ENCODE assay signal across 8 cellular contexts in the genomic region with DNA sequence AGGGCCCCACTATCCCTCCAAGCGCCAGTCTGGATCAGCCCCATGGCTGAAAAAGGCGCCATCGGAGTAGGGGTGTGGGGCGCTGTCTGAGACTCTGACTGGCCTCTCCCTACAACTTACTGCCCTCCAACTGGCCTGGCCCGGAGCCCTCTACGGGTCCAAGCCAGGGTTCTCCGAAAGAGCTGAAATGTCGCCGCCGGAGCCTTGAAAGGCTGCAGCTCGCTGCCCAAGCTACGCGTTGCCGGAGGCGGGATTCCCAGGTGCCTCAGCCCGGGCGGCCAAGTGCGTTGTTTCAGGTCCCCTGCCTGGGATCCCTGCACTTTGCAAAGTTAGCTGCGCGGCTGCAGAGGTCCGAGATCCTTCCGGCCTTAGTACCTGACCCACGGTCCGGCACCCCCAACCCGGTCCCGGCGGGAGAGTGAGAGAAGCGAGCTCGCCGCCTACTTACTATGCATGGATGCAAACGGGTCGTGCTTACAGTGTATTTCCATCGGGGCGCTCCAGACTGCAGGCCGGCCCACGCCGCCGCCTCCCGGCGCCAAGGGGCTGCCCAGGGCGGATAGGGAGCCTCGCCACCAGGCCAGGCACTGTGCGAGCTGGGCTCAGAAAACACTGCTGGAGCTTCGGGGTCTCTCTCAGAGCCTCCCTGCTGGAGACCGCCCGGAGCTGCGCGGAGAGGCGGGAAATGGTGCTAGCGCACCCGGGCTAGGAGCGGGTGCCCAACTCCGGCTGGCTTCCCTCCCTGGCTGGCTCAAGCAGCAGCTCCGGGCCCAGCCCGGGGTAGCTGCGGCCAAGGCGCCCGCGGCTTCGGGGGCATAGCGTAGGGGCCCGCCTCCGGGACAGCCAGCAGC. TPM values are rescaled to one million over a fixed set of nuclear protein-coding genes. Genes with fewer than 3 reads are reported as not detected.
DNase-seq lines count a peak whose midpoint lies in the region; ATAC-seq and TF ChIP-seq lines count a peak whose summit lies in the region.

No MANE protein-coding gene starts in this region.

- no peak for TF ChIP-seq EP300 in upper lobe of left lung (IDR thresholded peaks at IDR 0.05)

- no peak overlapping the region for H3K27ac ChIP-seq in heart right ventricle
- peak overlapping the region; percentile 97 for H3K27ac ChIP-seq in SJCRH30
- no peak overlapping the region for H3K27ac ChIP-seq in upper lobe of left lung

- H3K4me3 ChIP-seq in heart right ventricle, result peak overlapping the region; percentile 3 to 47 (median 41)
- H3K4me3 ChIP-seq in SJCRH30, result peak overlapping the region; percentile 55
- peak overlapping the region; percentile 24 for H3K4me3 ChIP-seq in iPS-11a (ENCODE audit: low read depth, low read length)
- peak overlapping the region in 3 of 4 donors; percentile 0 to 41 (median 30) for H3K4me3 ChIP-seq in upper lobe of left lung

- no peak for TF ChIP-seq POLR2A in upper lobe of left lung (IDR thresholded peaks at IDR 0.05)

- DNase-seq in heart right ventricle, result no peak
- DNase-seq in cardiac septum (ENCODE audit: low spot score), result no peak
- no peak for DNase-seq in SJCRH30
- peak in 1 of 2 donors; percentile 82 for DNase-seq in upper lobe of left lung
- no peak for DNase-seq in SKM-1 (lab: John Stamatoyannopoulos, UW; ENCODE audit: unreplicated experiment)
- DNase-seq in hepatic stellate cell (ENCODE audit: low spot score), result no peak
- DNase-seq in stimulated activated CD8-positive, alpha-beta memory T cell treated with anti-CD3 and anti-CD28 coated beads, Interleukin-4, amount 100 ng/mL, for 48 hours, result no peak

- TF ChIP-seq CTCF in heart right ventricle (IDR thresholded peaks at IDR 0.05) (no peak), upper lobe of left lung (IDR thresholded peaks at IDR 0.05) (no peak)

- H3K27me3 ChIP-seq in heart right ventricle (peaks cover 54 to 100% (median 100%) of the 10 kb centered on the region in 7 donors), SJCRH30 (no peaks in the 10 kb centered on the region), upper lobe of left lung (peaks cover 2 to 77% (median 53%) of the 10 kb centered on the region in 4 donors)

- H3K4me1 ChIP-seq in heart right ventricle (peaks cover 10 to 51% (median 41%) of the 10 kb centered on the region in 9 donors), SJCRH30 (peaks cover 18% of the 10 kb centered on the region), upper lobe of left lung (peaks cover 39 to 46% (median 44%) of the 10 kb centered on the region in 4 donors)

- 3% methylated on average over 63 of the region's 63 CpGs for WGBS in heart right ventricle, 2 donors
- 5% methylated on average over 26 to 30 of the region's 63 CpGs for WGBS in upper lobe of left lung, 2 donors

- ATAC-seq in heart right ventricle (no peak), upper lobe of left lung (ENCODE audit: low FRiP score in 2 of 2) (no peak)

- no peaks in the 10 kb centered on the region for H3K9me3 ChIP-seq in heart right ventricle
- 0 out of 2 replicates have a peak, but pooled peaks cover 3% of the 10 kb centered on the region for H3K9me3 ChIP-seq in SJCRH30 (replicated peaks)
- peaks cover 0 to 6% (median 0%) of the 10 kb centered on the region in 4 donors for H3K9me3 ChIP-seq in upper lobe of left lung

- H3K36me3 ChIP-seq in heart right ventricle (no peaks in the 10 kb centered on the region), SJCRH30 (no peaks in the 10 kb centered on the region), upper lobe of left lung (no peaks in the 10 kb centered on the region)

- intact Hi-C loops in heart right ventricle (cut with DNase I) (loop anchor here in 1 of 10 donors (10.0 kb wide), 1 partner anchor 62 kb away; no protein-coding TSS in a partner anchor), cardiac septum (cut with DNase I) (no loop called here)

RNA-seq across cellular contexts. Expression of gene PAX5, which starts 7.8 kb away (rescaled TPM):
- total RNA-seq in heart right ventricle (under 1 TPM in 1 of 10 donors, not detected in 9; 0.09 TPM), cardiac septum (not detected), upper lobe of left lung (under 1 TPM in 5 of 6 donors, not detected in 1; under 0.01 to 0.64 (median 0.43) TPM)
- polyA plus RNA-seq in heart right ventricle, result under 1 TPM in 1 of 2 donors, not detected in 1; under 0.01 TPM
- 3.0 and 3.4 TPM in 2 replicates for total RNA-seq in SJCRH30 (2014; rRNA removed; shearing (Covaris generic))
